ENCODE assay signal across 11 cellular contexts in genomic region chr17:73650147-73650546, GRCh38. TPM values are rescaled to one million over a fixed set of nuclear protein-coding genes. Genes with fewer than 3 reads are reported as not detected.
DNase-seq lines count a peak whose midpoint lies in the region; ATAC-seq, FAIRE-seq and TF ChIP-seq lines count a peak whose summit lies in the region.
"Had no signal": no experiment of that assay in that cellular context is flagged by ENCODE, and none has a peak within 500 bp of the region (broad histone marks: within the 10 kb centered on the region; RNA-seq: fewer than 3 reads in every experiment).

No MANE protein-coding gene starts in this region.

- H3K4me3 ChIP-seq in A673 (ENCODE audit: low read depth, low read length, poor library complexity, severe bottlenecking): no peak overlapping the region
- no peak overlapping the region for H3K4me3 ChIP-seq in H7 (ENCODE audit: insufficient read depth, low read depth, low read length)
- H3K4me3 ChIP-seq in RWPE2 (ENCODE audit: severe bottlenecking): no peak overlapping the region
- no peak overlapping the region for H3K4me3 ChIP-seq in right cardiac atrium (ENCODE audit: low read length)
- H3K4me3 ChIP-seq: SJCRH30, upper lobe of left lung had no signal

- no peaks in the 10 kb centered on the region for H3K36me3 ChIP-seq in A673 (ENCODE audit: insufficient read depth, low read length, poor library complexity, severe bottlenecking)
- H3K36me3 ChIP-seq in H7 (replicated peaks; ENCODE audit: control insufficient read depth, insufficient read depth, low read length): no peaks in the 10 kb centered on the region
- no peaks in the 10 kb centered on the region for H3K36me3 ChIP-seq in RWPE2 (ENCODE audit: low read depth)
- H3K36me3 ChIP-seq: SJCRH30, upper lobe of left lung had no signal

- intact Hi-C loops in A673 (cut with micrococcal nuclease; ENCODE audit: unreplicated experiment) (no loop called here), right cardiac atrium (cut with DNase I) (loop anchor here in 3 of 4 donors (10.0 kb wide), 2 partner anchors 55 to 195 kb away; no protein-coding TSS in a partner anchor)

- TF ChIP-seq CTCF in A673 (conservative IDR thresholded peaks at IDR 0.05; ENCODE audit: low read depth, low read length): peak; percentile 34; the same call in 1 of the 2 replicates
- TF ChIP-seq CTCF in RWPE2 (IDR thresholded peaks at IDR 0.05; ENCODE audit: poor library complexity, severe bottlenecking): peak; percentile 34
- TF ChIP-seq CTCF in GM10248 (IDR thresholded peaks at IDR 0.05; ENCODE audit: control extremely low read depth, extremely low read depth, low read depth, missing control alignments): no peak

- H3K4me1 ChIP-seq in A673 (ENCODE audit: insufficient read depth, low read length, poor library complexity, severe bottlenecking): no peaks in the 10 kb centered on the region
- no peaks in the 10 kb centered on the region for H3K4me1 ChIP-seq in RWPE2 (ENCODE audit: insufficient read depth, poor library complexity, severe bottlenecking)
- H3K4me1 ChIP-seq in right cardiac atrium (ENCODE audit: control insufficient read depth, insufficient read depth, low read length): no peaks in the 10 kb centered on the region
- H3K4me1 ChIP-seq: SJCRH30 had no signal

- peak; percentile 66 for ATAC-seq in RWPE2 (ENCODE audit: low read depth)
- peak; percentile 41 to 60 for ATAC-seq in right cardiac atrium
- no peak for ATAC-seq in HG03442 (IDR thresholded peaks at IDR 0.05; ENCODE audit: unreplicated experiment)

- WGBS in right cardiac atrium: 42% methylated on average over 2 of the region's 2 CpGs

- POLR2A ChIA-PET in A673 (lab: Charles Lee; ENCODE audit: low non-redundant PET): no interaction called here
- POLR2A ChIA-PET in GM10248 (lab: Yijun Ruan, JAX): no interaction called here

- TF ChIP-seq POLR2A in GM12891 (IDR thresholded peaks at IDR 0.05; ENCODE audit: low read depth, low read length): no peak

- no peak for FAIRE-seq in GM12891 (lab: Jason Lieb, UNC)

- CTCF ChIA-PET in A673 (lab: Charles Lee): no interaction called here
- CTCF ChIA-PET in GM10248 (lab: Yijun Ruan, JAX): no interaction called here

- BruUV-seq in A673 (replicated peaks; lab: Mats Ljungman, UMichigan): no TSS peak

- H3K9me3 ChIP-seq in A673 (ENCODE audit: low read depth, low read length, poor library complexity, severe bottlenecking) (peaks cover 5% of the 10 kb centered on the region), RWPE2 (ENCODE audit: severe bottlenecking) (peaks cover 5% of the 10 kb centered on the region), right cardiac atrium (ENCODE audit: control insufficient read depth, low read length) (peaks cover 3% of the 10 kb centered on the region)

- no peak for DNase-seq in A673 (ENCODE audit: low spot score)
- DNase-seq in H7: peak; percentile 81
- DNase-seq in RWPE2 (ENCODE audit: low spot score): no peak
- no peak for DNase-seq in right cardiac atrium
- DNase-seq in GM10248 (ENCODE audit: extremely low spot score): no peak
- no peak for DNase-seq in GM12891 (ENCODE audit: insufficient read length, low spot score)
- no peak for DNase-seq in mesenteric fat pad (ENCODE audit: low spot score)
- DNase-seq: erythroblast, upper lobe of left lung had no signal

- H3K27me3 ChIP-seq in A673 (replicated peaks; ENCODE audit: insufficient read depth, low read depth, low read length, poor library complexity) (peaks cover 46% of the 10 kb centered on the region), H7 (ENCODE audit: control insufficient read depth, insufficient read depth, low read length) (peaks cover 22% of the 10 kb centered on the region), RWPE2 (ENCODE audit: insufficient read depth, poor library complexity, severe bottlenecking) (peaks cover 26% of the 10 kb centered on the region), right cardiac atrium (ENCODE audit: control insufficient read depth, insufficient read depth) (no peaks in the 10 kb centered on the region)

- H3K27ac ChIP-seq in A673 (ENCODE audit: low read depth, low read length, poor library complexity, severe bottlenecking): no peak overlapping the region
- no peak overlapping the region for H3K27ac ChIP-seq in RWPE2 (ENCODE audit: poor library complexity, severe bottlenecking)
- H3K27ac ChIP-seq in right cardiac atrium (ENCODE audit: low read length): no peak overlapping the region
- H3K27ac ChIP-seq: SJCRH30, upper lobe of left lung had no signal

TF ChIP-seq in GM12891, 5 proteins besides CTCF, POLR2A, EP300 and RAD21:
- TF ChIP-seq PAX5 (IDR thresholded peaks at IDR 0.05; ENCODE audit: insufficient read depth, low read length, severe bottlenecking) (no peak), POU2F2 (IDR thresholded peaks at IDR 0.05; ENCODE audit: low read depth, low read length) (no peak), POLR2AphosphoS5 (IDR thresholded peaks at IDR 0.05; ENCODE audit: low read depth, low read length) (no peak), TAF1 (IDR thresholded peaks at IDR 0.05; ENCODE audit: low read depth, low read length) (no peak)

RNA-seq across cellular contexts. Expression of gene SDK2, which starts 5.9 kb away (rescaled TPM):
- 0.63 and 0.67 TPM in 2 replicates for total RNA-seq in A673 (2021)
- 12.1 and 14.7 TPM in 2 replicates for total RNA-seq in H7 (2014; rRNA removed; shearing (Covaris generic))
- total RNA-seq in right cardiac atrium: 1 to 10 TPM; 1.2 to 4.4 (median 2.1) TPM
- 0.77 TPM for polyA plus RNA-seq in right cardiac atrium
- not detected for polyA plus RNA-seq in GM12891 (2012; ENCODE audit: low read depth, missing spikeins)
- 0.84 TPM for total RNA-seq in mesenteric fat pad
